Comparison of ENCODE assay signal across 8 cellular contexts in the genomic region with DNA sequence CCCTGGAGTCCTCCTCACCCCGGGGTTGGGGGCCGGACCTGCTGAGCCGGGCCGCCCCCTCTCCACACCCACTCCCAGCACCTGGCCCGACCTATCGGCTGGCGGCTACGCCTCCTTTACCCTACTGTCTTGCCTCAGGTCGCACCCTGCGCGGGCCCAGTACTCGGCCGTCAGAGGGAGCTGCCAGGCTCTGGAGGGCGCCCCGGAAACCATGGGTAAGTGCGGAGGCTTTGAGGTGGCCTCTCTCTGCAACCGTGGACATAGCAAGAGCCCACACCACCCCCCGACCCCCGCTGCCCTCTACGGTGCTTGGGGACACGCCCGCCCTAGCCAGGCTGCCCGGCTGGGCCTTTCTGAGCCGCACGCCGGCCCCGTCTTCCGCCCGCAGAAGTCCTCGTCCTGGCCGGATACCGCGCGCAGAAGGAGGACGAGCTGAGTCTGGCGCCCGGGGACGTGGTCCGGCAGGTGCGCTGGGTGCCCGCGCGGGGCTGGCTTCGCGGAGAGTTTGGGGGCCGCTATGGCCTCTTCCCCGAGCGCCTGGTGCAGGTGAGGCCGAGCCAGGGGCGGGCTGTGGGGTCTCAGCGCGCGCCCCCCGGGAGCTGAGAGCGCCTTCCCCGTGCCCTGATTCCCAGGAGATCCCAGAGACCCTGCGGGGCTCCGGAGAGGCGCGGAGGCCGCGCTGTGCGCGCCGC. TPM values are rescaled to one million over a fixed set of nuclear protein-coding genes. Genes with fewer than 3 reads are reported as not detected.
DNase-seq lines count a peak whose midpoint lies in the region; ATAC-seq, FAIRE-seq and TF ChIP-seq lines count a peak whose summit lies in the region.

SH3D21 (plus strand) TSS at position 159 of the 692 bp plus-strand sequence; CDS start at position 212, 53 bp downstream.

- no peak for TF ChIP-seq CTCF in nephron progenitor cell (IDR thresholded peaks at IDR 0.05)

- POLR2A ChIA-PET in activated CD4-positive, alpha-beta memory T cell treated with anti-CD3 and anti-CD28 coated beads, Interleukin-2, amount 10 ng/mL, durations not matched to agents 7 days and 5 days (lab: Charles Lee) = interaction anchor here (0.6 to 4.4 kb wide), 12 partner anchors 16 to 211 kb away, joined by 3 to 32 read pairs (median 3); partner anchors contain the start of genes EVA1B, MRPS15, OSCP1 and THRAP3

- ATAC-seq in HG02571 (IDR thresholded peaks at IDR 0.05; ENCODE audit: unreplicated experiment) = peak; percentile 31

- DNase-seq in NCI-H1417 (lab: John Stamatoyannopoulos, UW) (peak; percentile 41 to 85 (median 73)), NCI-H1417 treated with DMSO at 0.1 percent for 48 hours (lab: John Stamatoyannopoulos, UW) (no peak), NCI-H1105 (lab: John Stamatoyannopoulos, UW) (peak; percentile 69), erythroblast (lab: John Stamatoyannopoulos, UW) (peak; percentile 58 to 67), nephron progenitor cell (peak; percentile 62), HTR-8/SVneo (ENCODE audit: insufficient read length, low spot score) (no peak)
- DNase-seq in activated CD4-positive, alpha-beta memory T cell treated with anti-CD3 and anti-CD28 coated beads, Interleukin-2, amount 10 ng/mL, durations not matched to agents 7 days and 5 days = peak; percentile 61

- no peaks in the 10 kb centered on the region for H3K9me3 Mint-ChIP-seq in activated CD4-positive, alpha-beta memory T cell treated with anti-CD3 and anti-CD28 coated beads, Interleukin-2, amount 10 ng/mL, durations not matched to agents 7 days and 5 days
- H3K9me3 Mint-ChIP-seq in nephron progenitor cell = no peaks in the 10 kb centered on the region

- H3K4me3 Mint-ChIP-seq in activated CD4-positive, alpha-beta memory T cell treated with anti-CD3 and anti-CD28 coated beads, Interleukin-2, amount 10 ng/mL, durations not matched to agents 7 days and 5 days = peak within 1 kb of the TSS; percentile 89
- peak within 1 kb of the TSS; percentile 91 for H3K4me3 Mint-ChIP-seq in nephron progenitor cell

- peak within 1 kb of the TSS; percentile 81 for H3K27ac Mint-ChIP-seq in activated CD4-positive, alpha-beta memory T cell treated with anti-CD3 and anti-CD28 coated beads, Interleukin-2, amount 10 ng/mL, durations not matched to agents 7 days and 5 days
- H3K27ac Mint-ChIP-seq in nephron progenitor cell = peak within 1 kb of the TSS; percentile 31

- no peak for TF ChIP-seq POLR2A in erythroblast (IDR thresholded peaks at IDR 0.05; ENCODE audit: low read length)

- no peaks in the 10 kb centered on the region for H3K27me3 Mint-ChIP-seq in activated CD4-positive, alpha-beta memory T cell treated with anti-CD3 and anti-CD28 coated beads, Interleukin-2, amount 10 ng/mL, durations not matched to agents 7 days and 5 days
- no peaks in the 10 kb centered on the region for H3K27me3 Mint-ChIP-seq in nephron progenitor cell (ENCODE audit: low read depth, poor library complexity)

- FAIRE-seq in HTR-8/SVneo (lab: Jason Lieb, UNC) = no peak

- H3K36me3 Mint-ChIP-seq in activated CD4-positive, alpha-beta memory T cell treated with anti-CD3 and anti-CD28 coated beads, Interleukin-2, amount 10 ng/mL, durations not matched to agents 7 days and 5 days (ENCODE audit: low read depth) = peaks cover 47% of the 10 kb centered on the region
- H3K36me3 Mint-ChIP-seq in nephron progenitor cell (ENCODE audit: low read depth) = peaks cover 48% of the 10 kb centered on the region

- peaks cover 40% of the 10 kb centered on the region for H3K4me1 Mint-ChIP-seq in activated CD4-positive, alpha-beta memory T cell treated with anti-CD3 and anti-CD28 coated beads, Interleukin-2, amount 10 ng/mL, durations not matched to agents 7 days and 5 days
- H3K4me1 Mint-ChIP-seq in nephron progenitor cell = peaks cover 26% of the 10 kb centered on the region

- CTCF ChIA-PET in activated CD4-positive, alpha-beta memory T cell treated with anti-CD3 and anti-CD28 coated beads, Interleukin-2, amount 10 ng/mL, durations not matched to agents 7 days and 5 days (lab: Charles Lee) = interaction anchor here (0.8 to 1.9 kb wide), 16 partner anchors 8 to 207 kb away, joined by 3 to 10 read pairs (median 4); partner anchors contain the start of genes EVA1B, THRAP3 and TRAPPC3

RNA-seq across cellular contexts. Expression of gene SH3D21, which starts in this region (rescaled TPM):
- 10 to 100 TPM; 18.9 to 19.3 TPM for total RNA-seq in activated CD4-positive, alpha-beta memory T cell treated with anti-CD3 and anti-CD28 coated beads, Interleukin-2, amount 10 ng/mL, durations not matched to agents 7 days and 5 days

Comparison
In these comparisons a context has a peak if more than half of its experiments do, and no peak if none do; other contexts are left out.
1. DNase-seq: peak in NCI-H1417 (3 of 3), NCI-H1105 (single experiment), activated CD4-positive, alpha-beta memory T cell treated with anti-CD3 and anti-CD28 coated beads, Interleukin-2, amount 10 ng/mL, durations not matched to agents 7 days and 5 days (single experiment), erythroblast (2 of 2) and nephron progenitor cell (single experiment); none in NCI-H1417 treated with DMSO at 0.1 percent for 48 hours (single experiment) and HTR-8/SVneo (single experiment).